27 cellular contexts compared by ENCODE assay signal in the genomic region with DNA sequence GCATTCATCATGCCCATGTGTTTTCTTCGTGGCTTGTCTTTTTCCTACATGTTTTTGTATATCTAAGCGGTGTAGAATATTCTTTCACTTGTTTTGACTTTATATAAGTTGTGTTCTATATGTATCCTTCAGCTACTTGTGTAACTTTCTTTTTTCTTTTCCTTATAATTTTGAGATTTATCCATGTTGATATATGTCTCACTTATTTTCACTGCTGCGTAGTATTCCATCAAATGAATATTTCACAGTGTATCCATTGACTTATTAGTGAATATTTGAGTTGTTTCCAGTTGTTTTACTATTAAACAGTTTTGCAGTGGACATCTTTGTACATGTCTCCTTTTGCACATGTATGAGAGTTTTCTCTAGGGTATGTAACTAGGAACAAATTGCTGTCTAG.
"Had no signal": no experiment of that assay in that cellular context is flagged by ENCODE, and none has a peak within 500 bp of the region (broad histone marks: within the 10 kb centered on the region; RNA-seq: fewer than 3 reads in every experiment).

No MANE protein-coding gene starts in this region.

- H3K4me3 ChIP-seq: cardiac muscle cell, MG63, SJSA1 had no signal

- ATAC-seq: activated CD8-positive, alpha-beta T cell treated with anti-CD3 and anti-CD28 coated beads, Interleukin-2, amount 10 ng/mL, durations not matched to agents 7 days and 5 days; activated T-cell treated with anti-CD3 and anti-CD28 coated beads, Interleukin-2, amount 50 U/mL, for 4 hours; PC-3; SK-N-SH treated with all-trans-retinoic acid at 6 μM for 48 hours; WTC11 had no signal

- H3K36me3 ChIP-seq: brain microvascular endothelial cell, cardiac muscle cell, MG63, SJSA1 had no signal

- H3K9me3 ChIP-seq: MG63, SJSA1 had no signal

- H3K27ac ChIP-seq: brain microvascular endothelial cell, cardiac muscle cell, SJSA1 had no signal

- H3K27me3 ChIP-seq: brain microvascular endothelial cell, cardiac muscle cell, MG63, SJSA1 had no signal

- DNase-seq: activated CD4-positive, alpha-beta T cell treated with anti-CD3 and anti-CD28 coated beads for 48 hours; activated CD4-positive, alpha-beta T cell treated with anti-CD3 and anti-CD28 coated beads, Interleukin-2, amount 50 U/mL, for 4 hours; activated CD4-positive, CD25-positive, alpha-beta regulatory T cell treated with anti-CD3 and anti-CD28 coated beads, Interleukin-2, amount 50 U/mL, for 72 hours; activated CD8-positive, alpha-beta T cell treated with anti-CD3 and anti-CD28 coated beads, Interleukin-2, amount 10 ng/mL, durations not matched to agents 7 days and 5 days; activated naive CD4-positive, alpha-beta T cell; activated T-cell treated with anti-CD3 and anti-CD28 coated beads, Interleukin-2, amount 50 U/mL, for 4 hours; amygdala; brain microvascular endothelial cell; MG63; MV-4-11; NCI-H1092 treated with DMSO at 0.1 percent for 48 hours; NCI-H1417 treated with DMSO at 0.1 percent for 48 hours; NCI-H1694 treated with DMSO at 0.1 percent for 48 hours; NCI-H2029 treated with DMSO at 0.1 percent for 48 hours; NCI-H345; NCI-H510A; NCI-H69; PC-3; SHP77; SW 1271; T-helper 9 cell had no signal

- FAIRE-seq: astrocyte, RCC 7860 had no signal
